In genomic region chr10:112535432-112536038, GRCh38 we compare ENCODE assay signal across 10 cellular contexts.
DNase-seq lines count a peak whose midpoint lies in the region; ATAC-seq and TF ChIP-seq lines count a peak whose summit lies in the region.
"Had no signal": no experiment of that assay in that cellular context is flagged by ENCODE, and none has a peak within 500 bp of the region (broad histone marks: within the 10 kb centered on the region; RNA-seq: fewer than 3 reads in every experiment).

No MANE protein-coding gene starts in this region.

- H3K36me3 Mint-ChIP-seq in activated CD4-positive, alpha-beta T cell treated with anti-CD3 and anti-CD28 coated beads for 36 hours (ENCODE audit: low read depth): peaks cover 34% of the 10 kb centered on the region

- TF ChIP-seq CTCF in AG04450 (IDR thresholded peaks at IDR 0.05; ENCODE audit: low read depth, low read length): no peak

- peaks cover 2% of the 10 kb centered on the region for H3K27me3 Mint-ChIP-seq in activated CD4-positive, alpha-beta T cell treated with anti-CD3 and anti-CD28 coated beads for 36 hours
- H3K27me3 Mint-ChIP-seq: B cell had no signal

- no peaks in the 10 kb centered on the region for H3K27me3 ChIP-seq in AG04450 (ENCODE audit: control insufficient read depth, insufficient read depth, low read length)

- no peak for DNase-seq in AG04450 (ENCODE audit: low read depth, low spot score)
- peak; percentile 63 for DNase-seq in fibroblast of peridontal ligament (ENCODE audit: extremely low read depth)
- no peak for DNase-seq in activated CD4-positive, alpha-beta T cell treated with anti-CD3 and anti-CD28 coated beads for 36 hours
- DNase-seq in HCEC 1CT: no peak
- DNase-seq in AG20443 (ENCODE audit: low spot score): no peak
- DNase-seq in hippocampal formation (lab: John Stamatoyannopoulos, UW): no peak

- POLR2A ChIA-PET in AG04450 (lab: Yijun Ruan, JAX): no interaction called here
- POLR2A ChIA-PET in activated CD4-positive, alpha-beta T cell treated with anti-CD3 and anti-CD28 coated beads for 36 hours (lab: Charles Lee): no interaction called here

- peaks cover 28% of the 10 kb centered on the region for H3K4me1 Mint-ChIP-seq in activated CD4-positive, alpha-beta T cell treated with anti-CD3 and anti-CD28 coated beads for 36 hours

- H3K4me3 ChIP-seq in AG04450 (ENCODE audit: low read depth, low read length): peak overlapping the region; percentile 8; the same call in 1 of the 2 replicates

- CTCF ChIA-PET in AG04450 (lab: Charles Lee): interaction anchor here (0.7 to 1.1 kb wide), 2 partner anchors 59 to 63 kb away, joined by 3 to 4 read pairs; no protein-coding TSS in a partner anchor
- CTCF ChIA-PET in activated CD4-positive, alpha-beta T cell treated with anti-CD3 and anti-CD28 coated beads for 36 hours (lab: Charles Lee): interaction anchor here (0.7 to 1.1 kb wide), 4 partner anchors 8 to 589 kb away, joined by 3 read pairs; no protein-coding TSS in a partner anchor

- intact Hi-C loops in activated CD4-positive, alpha-beta T cell treated with anti-CD3 and anti-CD28 coated beads for 36 hours (cut with DNase I, micrococcal nuclease): no loop called here

- H3K27ac Mint-ChIP-seq in activated CD4-positive, alpha-beta T cell treated with anti-CD3 and anti-CD28 coated beads for 36 hours: no peak overlapping the region
- H3K27ac Mint-ChIP-seq: B cell had no signal

- H3K4me3 Mint-ChIP-seq in activated CD4-positive, alpha-beta T cell treated with anti-CD3 and anti-CD28 coated beads for 36 hours: no peak overlapping the region
- H3K4me3 Mint-ChIP-seq: B cell had no signal

- H3K27ac ChIP-seq in AG04450 (ENCODE audit: low read depth, low read length): no peak overlapping the region
- H3K27ac ChIP-seq: RWPE1 had no signal

- no peaks in the 10 kb centered on the region; the same call in 1 of the 2 replicates for H3K9me3 ChIP-seq in AG04450 (ENCODE audit: control insufficient read depth, insufficient read depth, low read length)

- H3K9me3 Mint-ChIP-seq in activated CD4-positive, alpha-beta T cell treated with anti-CD3 and anti-CD28 coated beads for 36 hours (ENCODE audit: low read depth): peaks cover 2% of the 10 kb centered on the region

- ATAC-seq in GM19455 (IDR thresholded peaks at IDR 0.05; ENCODE audit: unreplicated experiment) (peak; percentile 44), HG03108 (IDR thresholded peaks at IDR 0.05; ENCODE audit: unreplicated experiment) (peak; percentile 57)
- ATAC-seq in activated CD4-positive, alpha-beta T cell treated with anti-CD3 and anti-CD28 coated beads for 36 hours: no peak
